In genomic region chr15:31350771-31351170, GRCh38 we compare ENCODE assay signal across 11 cellular contexts. TPM values are rescaled to one million over a fixed set of nuclear protein-coding genes. Genes with fewer than 3 reads are reported as not detected.
DNase-seq lines count a peak whose midpoint lies in the region; ATAC-seq and TF ChIP-seq lines count a peak whose summit lies in the region.
"Had no signal": no experiment of that assay in that cellular context is flagged by ENCODE, and none has a peak within 500 bp of the region (broad histone marks: within the 10 kb centered on the region; RNA-seq: fewer than 3 reads in every experiment).

No MANE protein-coding gene starts in this region.

- H3K27ac ChIP-seq in DOHH2 (ENCODE audit: low read depth, low read length) (peak overlapping the region; percentile 91), esophagus squamous epithelium (peak overlapping the region; percentile 25 to 90 (median 44)), spleen (peak overlapping the region in 6 of 8 donors; percentile 33 to 100 (median 97)), colonic mucosa (no peak overlapping the region)
- H3K27ac ChIP-seq: GM23248, WERI-Rb-1 had no signal

- no peaks in the 10 kb centered on the region for H3K9me2 ChIP-seq in DOHH2 (replicated peaks; ENCODE audit: control insufficient read depth, low read length)

- H3K4me3 Mint-ChIP-seq in T-cell = peak overlapping the region in 2 of 3 donors; percentile 62 to 94

- H3K4me1 Mint-ChIP-seq in T-cell = peaks cover 96 to 100% (median 100%) of the 10 kb centered on the region in 3 donors

- peaks cover 21% of the 10 kb centered on the region for H3K36me3 Mint-ChIP-seq in T-cell

- intact Hi-C loops in esophagus squamous epithelium (cut with DNase I) = no loop called here
- intact Hi-C loops in spleen (cut with DNase I; ENCODE audit: low total_unique reads) = no loop called here
- intact Hi-C loops in colonic mucosa (cut with DNase I) = no loop called here

- H3K9me3 ChIP-seq in DOHH2 (ENCODE audit: control insufficient read depth, insufficient read depth, low read length) (no peaks in the 10 kb centered on the region), esophagus squamous epithelium (no peaks in the 10 kb centered on the region), spleen (no peaks in the 10 kb centered on the region), colonic mucosa (no peaks in the 10 kb centered on the region)

- H3K27me3 ChIP-seq in DOHH2 (ENCODE audit: control insufficient read depth, low read length) (no peaks in the 10 kb centered on the region), esophagus squamous epithelium (no peaks in the 10 kb centered on the region), spleen (replicated peaks in 1 of 7) (no peaks in the 10 kb centered on the region), colonic mucosa (no peaks in the 10 kb centered on the region)

- POLR2A ChIA-PET in T-cell (lab: Charles Lee) = interaction anchor here in 1 of 2 donors (1.2 kb wide), 1 partner anchor 22 kb away, joined by 4 read pairs; no protein-coding TSS in a partner anchor

- H3K4me3 ChIP-seq in DOHH2 (ENCODE audit: low read length) (peak overlapping the region; percentile 58; the same call in 1 of the 2 replicates), esophagus squamous epithelium (no peak overlapping the region), spleen (no peak overlapping the region), colonic mucosa (no peak overlapping the region)
- H3K4me3 ChIP-seq: GM23248 had no signal

- H3F3A ChIP-seq in DOHH2 (ENCODE audit: control insufficient read depth, insufficient read depth) = peaks cover 16% of the 10 kb centered on the region

- TF ChIP-seq CTCF in DOHH2 (IDR thresholded peaks at IDR 0.05; ENCODE audit: low read depth, low read length, poor library complexity, severe bottlenecking) = no peak
- no peak for TF ChIP-seq CTCF in esophagus squamous epithelium (IDR thresholded peaks at IDR 0.05)
- no peak for TF ChIP-seq CTCF in spleen (IDR thresholded peaks at IDR 0.05 in 8 of 11, conservative IDR thresholded peaks at IDR 0.05 in 3 of 11)
- TF ChIP-seq CTCF in colonic mucosa (IDR thresholded peaks at IDR 0.05) = no peak

- TF ChIP-seq POLR2A in esophagus squamous epithelium (IDR thresholded peaks at IDR 0.05) = no peak
- no peak for TF ChIP-seq POLR2A in spleen (IDR thresholded peaks at IDR 0.05)

- 0 out of 2 replicates have a peak, but pooled peaks cover 5% of the 10 kb centered on the region for H4K20me1 ChIP-seq in DOHH2 (ENCODE audit: control insufficient read depth, insufficient read depth, low read depth, low read length)

- peak overlapping the region; percentile 96 to 98 for H3K27ac Mint-ChIP-seq in T-cell

- 94 to 97% methylated on average over 5 to 6 of the region's 7 CpGs for WGBS in esophagus squamous epithelium, 2 donors
- 93 to 96% (median 95%) methylated on average over 7 of the region's 7 CpGs for WGBS in spleen, 5 donors

- H3K27me3 Mint-ChIP-seq in T-cell = no peaks in the 10 kb centered on the region

- CTCF ChIA-PET in T-cell (lab: Charles Lee) = no interaction called here

- H3K79me2 ChIP-seq in DOHH2 (ENCODE audit: control insufficient read depth, low read length) = peaks cover 100% of the 10 kb centered on the region

- DNase-seq in T-cell (no peak), esophagus squamous epithelium (lab: John Stamatoyannopoulos, UW) (no peak), spleen (no peak), colonic mucosa (no peak), ureter (ENCODE audit: low spot score) (no peak)
- DNase-seq: cortex of kidney, GM23248, NCI-H446, WERI-Rb-1 had no signal

- H3K4me1 ChIP-seq in DOHH2 (ENCODE audit: control insufficient read depth, low read length) (peaks cover 100% of the 10 kb centered on the region), esophagus squamous epithelium (peaks cover 22 to 100% (median 77%) of the 10 kb centered on the region in 3 donors), spleen (peaks cover 28 to 100% (median 100%) of the 10 kb centered on the region in 6 donors), colonic mucosa (peaks cover 32% of the 10 kb centered on the region)

- H3K9me3 Mint-ChIP-seq in T-cell = no peaks in the 10 kb centered on the region

- H3K36me3 ChIP-seq in DOHH2 (ENCODE audit: control insufficient read depth, low read length) (peaks cover 58% of the 10 kb centered on the region), esophagus squamous epithelium (peaks cover 0 to 56% (median 0%) of the 10 kb centered on the region in 3 donors), spleen (peaks cover 0 to 73% (median 6%) of the 10 kb centered on the region in 6 donors), colonic mucosa (no peaks in the 10 kb centered on the region)
- H3K36me3 ChIP-seq: WERI-Rb-1 had no signal

- H3K4me2 ChIP-seq in DOHH2 (ENCODE audit: low read length) = peak overlapping the region; percentile 81

- no peak for ATAC-seq in T-cell (replicated peaks in 1 of 4)
- no peak for ATAC-seq in GM21717 (IDR thresholded peaks at IDR 0.05; ENCODE audit: unreplicated experiment)

- H3K9ac ChIP-seq in colonic mucosa (ENCODE audit: low read depth in 2 of 2, low read length in 2 of 2) = no peak overlapping the region
- H3K9ac ChIP-seq: GM23248 had no signal

RNA-seq across cellular contexts. Expression of gene KLF13, which starts 24.1 kb away (rescaled TPM):
- 100 to 1,000 TPM; 218 to 327 (median 288) TPM for total RNA-seq in T-cell
- total RNA-seq in esophagus squamous epithelium = 10 to 100 TPM; 16.4 to 54.6 (median 41.8) TPM
- 100 to 1,000 TPM in 1 of 7 donors, 10 to 100 TPM in 6; 71.6 to 111 (median 85.8) TPM for total RNA-seq in spleen
- 10 to 100 TPM; 21.8 to 43.3 (median 43.1) TPM for polyA plus RNA-seq in spleen
- total RNA-seq in colonic mucosa = 10 to 100 TPM; 68.9 to 92.3 TPM
- 77.5 TPM for total RNA-seq in ureter
